Comparison of ENCODE assay signal across 18 cellular contexts in the genomic region with DNA sequence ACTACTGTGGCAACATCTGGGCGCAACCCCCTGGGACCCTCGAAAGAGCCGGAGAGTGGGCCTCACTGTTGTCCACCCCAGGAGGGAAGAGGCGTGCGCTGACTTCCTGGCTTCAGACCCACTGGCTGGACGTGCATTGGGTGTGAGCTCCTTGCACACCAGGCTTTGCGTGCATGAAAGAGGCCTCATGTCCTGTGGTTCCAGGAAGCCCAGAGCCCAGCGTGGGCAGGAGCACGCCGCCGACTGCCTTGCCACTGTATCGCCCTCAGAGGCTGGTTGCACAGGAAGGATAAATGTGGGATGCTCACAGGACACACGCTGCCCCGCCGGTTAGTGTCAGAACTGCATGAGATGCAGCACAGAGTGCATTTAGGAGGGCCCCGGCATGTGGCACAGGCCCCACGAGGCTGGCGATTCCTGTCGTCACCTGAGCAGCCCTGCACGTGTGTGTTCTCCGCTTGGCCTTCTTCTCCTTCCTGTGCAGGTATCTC.
"Had no signal": no experiment of that assay in that cellular context is flagged by ENCODE, and none has a peak within 500 bp of the region (broad histone marks: within the 10 kb centered on the region; RNA-seq: fewer than 3 reads in every experiment).

No MANE protein-coding gene starts in this region.

- H3K36me3 ChIP-seq: esophagus muscularis mucosa, gastrocnemius medialis, neutrophil, stomach, thoracic aorta had no signal

- H3K27me3 ChIP-seq: esophagus muscularis mucosa had no signal

- H3K27ac ChIP-seq: epithelial cell of prostate, esophagus muscularis mucosa, gastrocnemius medialis, neutrophil, skin epidermis, stomach, thoracic aorta had no signal

- DNase-seq: effector memory CD4-positive, alpha-beta T cell; gastrocnemius medialis; glutamatergic neuron; kidney glomerular epithelial cell; mesendoderm; naive B cell; stimulated activated CD4-positive, alpha-beta T cell treated with anti-CD3 and anti-CD28 coated beads, Interleukin-12 subunit alpha, Interleukin-12 subunit beta, amount 100 ng/mL, for 4 hours; stimulated activated naive CD4-positive, alpha-beta T cell; stomach; substantia nigra; trophoblast cell had no signal

- H3K4me3 Mint-ChIP-seq: naive B cell, nephron had no signal

- H3K4me1 ChIP-seq: esophagus muscularis mucosa, gastrocnemius medialis, stomach had no signal

- ATAC-seq: gastrocnemius medialis, sciatic nerve had no signal

- H3K27ac Mint-ChIP-seq: nephron had no signal

- H3K4me3 ChIP-seq: esophagus muscularis mucosa, gastrocnemius medialis, skin epidermis, stomach, thoracic aorta had no signal
